8 cellular contexts compared by ENCODE assay signal in the genomic region with DNA sequence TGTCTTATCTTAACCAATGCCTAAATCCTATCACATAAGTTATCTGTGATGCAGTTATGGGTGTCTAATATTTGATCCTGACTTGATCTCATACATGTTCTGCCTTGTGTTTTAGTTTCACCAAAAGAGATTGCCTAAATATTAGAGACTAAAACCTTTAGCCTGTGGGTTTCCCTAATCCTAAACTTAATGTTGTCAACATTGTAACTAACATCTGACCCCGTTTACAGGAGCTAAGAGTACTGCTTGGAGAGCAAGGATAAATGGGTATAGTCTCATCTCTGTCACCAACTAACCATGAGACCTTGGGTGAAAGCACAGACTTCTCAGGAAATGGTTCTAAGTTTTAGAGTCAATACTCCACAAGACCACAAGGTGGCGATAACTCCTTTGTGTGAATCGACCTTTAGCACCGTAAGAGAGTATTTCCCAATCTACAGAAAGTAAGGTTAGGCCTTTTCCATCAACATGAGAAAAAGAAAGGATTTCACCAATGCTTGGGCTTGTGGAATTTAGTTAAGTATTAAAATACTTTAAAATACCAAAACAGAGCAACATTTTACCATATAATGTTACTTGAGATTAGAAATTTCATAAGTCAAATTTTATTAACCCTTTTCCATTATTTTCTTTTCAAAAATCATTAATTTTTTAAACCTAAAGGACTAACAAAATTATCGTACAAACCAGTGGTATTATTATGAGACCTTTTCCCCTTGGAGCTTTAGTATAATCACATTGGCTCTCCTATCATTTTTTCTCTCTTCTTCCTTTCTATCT.
A peak's percentile ranks its signal among the peaks of the same experiment; 100 is the strongest.
DNase-seq lines count a peak whose midpoint lies in the region; ATAC-seq and TF ChIP-seq lines count a peak whose summit lies in the region.

No MANE protein-coding gene starts in this region.

- H3K4me3 ChIP-seq in HAP-1 (no peak overlapping the region), MM.1S (ENCODE audit: low read length) (no peak overlapping the region), left lung (no peak overlapping the region), transverse colon (no peak overlapping the region)

- peak; percentile 87 for TF ChIP-seq CTCF in MM.1S (IDR thresholded peaks at IDR 0.05; ENCODE audit: low read length)
- peak; percentile 76 to 82 for TF ChIP-seq CTCF in left lung (IDR thresholded peaks at IDR 0.05)
- TF ChIP-seq CTCF in transverse colon (IDR thresholded peaks at IDR 0.05): peak; percentile 81 to 92 (median 82)

- H3K4me1 ChIP-seq in HAP-1: no peaks in the 10 kb centered on the region
- H3K4me1 ChIP-seq in MM.1S (ENCODE audit: low read length): no peaks in the 10 kb centered on the region
- H3K4me1 ChIP-seq in left lung: no peaks in the 10 kb centered on the region
- peaks cover 0 to 6% (median 2%) of the 10 kb centered on the region in 4 donors for H3K4me1 ChIP-seq in transverse colon

- H3K9me3 ChIP-seq in HAP-1 (no peaks in the 10 kb centered on the region), MM.1S (replicated peaks; ENCODE audit: insufficient read depth, low read length) (no peaks in the 10 kb centered on the region), left lung (no peaks in the 10 kb centered on the region), transverse colon (no peaks in the 10 kb centered on the region)

- H4K20me1 ChIP-seq in MM.1S (ENCODE audit: insufficient read depth, low read length): no peaks in the 10 kb centered on the region

- no peaks in the 10 kb centered on the region for H3F3A ChIP-seq in MM.1S (ENCODE audit: insufficient read depth, low read length)

- H3K9me2 ChIP-seq in MM.1S (replicated peaks; ENCODE audit: insufficient read depth, low read length): no peaks in the 10 kb centered on the region

- H3K79me2 ChIP-seq in MM.1S (ENCODE audit: low read length): no peaks in the 10 kb centered on the region

- 16 to 28% methylated on average over 2 to 5 of the region's 5 CpGs for WGBS in transverse colon (ENCODE audit: low coverage in 1 of 2), 2 donors

- ATAC-seq in left lung: peak; percentile 98

- in situ Hi-C loops in ACHN (cut with HindIII; ENCODE audit: low pct_ligation_motif_present, low pct_unique_long_range_greater_than_20kb, low sequenced_read_pairs): no loop called here
- in situ Hi-C loops in HAP-1 (cut with MboI; ENCODE audit: low sequenced_read_pairs): no loop called here
- in situ Hi-C loops in transverse colon (cut with MboI; ENCODE audit: low pct_ligation_motif_present in 1 of 4, low pct_unique_long_range_greater_than_20kb in 1 of 4, low sequenced_read_pairs in 3 of 4): loop anchor here in 2 of 4 donors (10.0 to 25.0 kb wide), 2 partner anchors 143 to 501 kb away; no protein-coding TSS in a partner anchor

- H3K27me3 ChIP-seq in HAP-1 (ENCODE audit: low read depth) (peaks cover 17% of the 10 kb centered on the region; the same call in 1 of the 2 replicates), MM.1S (replicated peaks; ENCODE audit: insufficient read depth, low read length) (no peaks in the 10 kb centered on the region), left lung (no peaks in the 10 kb centered on the region), transverse colon (no peaks in the 10 kb centered on the region)

- no peak for TF ChIP-seq EP300 in transverse colon (IDR thresholded peaks at IDR 0.05; ENCODE audit: low read depth)

- peak overlapping the region; percentile 31 for H2AFZ ChIP-seq in MM.1S (ENCODE audit: low read length)

- no peak overlapping the region for H3K27ac ChIP-seq in MM.1S (ENCODE audit: low read length)
- H3K27ac ChIP-seq in left lung: no peak overlapping the region
- H3K27ac ChIP-seq in transverse colon: no peak overlapping the region

- H3K9ac ChIP-seq in MM.1S (ENCODE audit: low read length): no peak overlapping the region

- DNase-seq in ACHN (peak; percentile 81), GF-D8 (lab: John Stamatoyannopoulos, UW) (peak; percentile 37), HAP-1 (ENCODE audit: low spot score in 2 of 2) (peak; percentile 43 to 68), MM.1S (peak; percentile 77), SIG-M5 treated with dmso at 0.1 percent for 504 hours (lab: John Stamatoyannopoulos, UW; ENCODE audit: unreplicated experiment) (peak; percentile 91), cerebellum (ENCODE audit: low spot score) (peak; percentile 3), left lung (no peak), transverse colon (peak; percentile 14)

- no peak overlapping the region for H3K4me2 ChIP-seq in MM.1S (ENCODE audit: low read depth, low read length)

- H3K36me3 ChIP-seq in HAP-1 (replicated peaks): no peaks in the 10 kb centered on the region
- H3K36me3 ChIP-seq in MM.1S (replicated peaks; ENCODE audit: insufficient read depth, low read length): no peaks in the 10 kb centered on the region
- no peaks in the 10 kb centered on the region for H3K36me3 ChIP-seq in left lung
- H3K36me3 ChIP-seq in transverse colon: no peaks in the 10 kb centered on the region

- intact Hi-C loops in left lung (cut with DNase I) (loop anchor here in 1 of 2 donors (10.0 kb wide), 1 partner anchor 183 kb away; no protein-coding TSS in a partner anchor), transverse colon (cut with DNase I; ENCODE audit: low total_unique reads) (loop anchor here (10.0 kb wide), 1 partner anchor 153 kb away; no protein-coding TSS in a partner anchor)

- no peak for TF ChIP-seq POLR2A in transverse colon (IDR thresholded peaks at IDR 0.05)

Comparison
In these comparisons a context has a peak if more than half of its experiments do, and no peak if none do; other contexts are left out.
1. DNase-seq: peak in ACHN (single experiment), GF-D8 (single experiment), HAP-1 (2 of 2), MM.1S (single experiment), SIG-M5 treated with dmso at 0.1 percent for 504 hours (single experiment), cerebellum (single experiment) and transverse colon (single experiment); none in left lung (0 of 2).
2. Peak in every context shown above with its lines, with median percentiles within 50 percentile points of each other: CTCF ChIP-seq.